In the genomic region with DNA sequence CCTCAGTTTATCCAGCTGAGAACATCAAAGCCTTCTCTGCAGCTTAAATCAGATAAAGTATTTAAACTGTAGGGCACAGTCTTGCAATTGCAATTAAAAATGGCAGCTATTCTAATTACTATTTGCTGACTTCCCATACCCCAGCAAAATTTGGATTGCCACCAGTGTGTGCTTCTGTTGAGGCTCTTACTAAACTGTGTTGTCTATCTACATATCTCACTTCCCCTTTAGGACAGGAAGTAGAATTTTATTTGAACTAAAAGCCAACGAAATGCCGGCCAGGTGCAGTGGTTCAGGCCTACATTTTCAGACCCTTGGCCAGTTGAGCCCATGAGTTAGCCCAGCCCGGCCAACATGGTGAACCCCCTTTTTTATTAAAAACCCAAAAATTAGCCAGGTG, we compare ENCODE assay signal across 12 cellular contexts.
DNase-seq lines count a peak whose midpoint lies in the region; ATAC-seq lines count a peak whose summit lies in the region.
"Had no signal": no experiment of that assay in that cellular context is flagged by ENCODE, and none has a peak within 500 bp of the region (broad histone marks: within the 10 kb centered on the region; RNA-seq: fewer than 3 reads in every experiment).

No MANE protein-coding gene starts in this region.

- no peaks in the 10 kb centered on the region for H3K36me3 ChIP-seq in BLaER1
- H3K36me3 ChIP-seq: left lung had no signal

- H3K4me1 ChIP-seq in BLaER1 = peaks cover 6% of the 10 kb centered on the region; the same call in 1 of the 2 replicates
- H3K4me1 ChIP-seq: body of pancreas, left lung had no signal

- DNase-seq in GM19238 (ENCODE audit: insufficient read length, low spot score) (peak; percentile 41), amygdala (lab: John Stamatoyannopoulos, UW) (no peak), T-helper 2 cell (no peak), NCI-H748 treated with DMSO at 0.1 percent for 48 hours (lab: John Stamatoyannopoulos, UW) (no peak), COLO668 (lab: John Stamatoyannopoulos, UW; ENCODE audit: unreplicated experiment) (no peak)
- DNase-seq: ACHN; activated CD8-positive, alpha-beta memory T cell treated with anti-CD3 and anti-CD28 coated beads, Interleukin-2, amount 10 ng/mL, durations not matched to agents 7 days and 5 days; body of pancreas; left lung had no signal

- H3K9me3 ChIP-seq in BLaER1 = no peaks in the 10 kb centered on the region
- H3K9me3 ChIP-seq: body of pancreas, left lung had no signal

- H4K20me1 ChIP-seq in BLaER1 = no peaks in the 10 kb centered on the region

- no peaks in the 10 kb centered on the region for H3K27me3 ChIP-seq in BLaER1
- H3K27me3 ChIP-seq: body of pancreas, left lung had no signal

- no peak overlapping the region for H3K4me3 ChIP-seq in BLaER1
- H3K4me3 ChIP-seq: body of pancreas, left lung had no signal

- H3K27ac ChIP-seq in BLaER1 = no peak overlapping the region
- H3K27ac ChIP-seq: body of pancreas, left lung had no signal

- ATAC-seq in HG02798 (IDR thresholded peaks at IDR 0.05; ENCODE audit: poor library complexity, unreplicated experiment) (peak; percentile 94), HG03571 (IDR thresholded peaks at IDR 0.05; ENCODE audit: unreplicated experiment) (peak; percentile 94)
- ATAC-seq: activated CD8-positive, alpha-beta memory T cell treated with anti-CD3 and anti-CD28 coated beads, Interleukin-2, amount 10 ng/mL, durations not matched to agents 7 days and 5 days; body of pancreas; left lung had no signal

- H3K9ac ChIP-seq in BLaER1 = no peak overlapping the region

- peak overlapping the region; percentile 21; the same call in 1 of the 2 replicates for H3K4me2 ChIP-seq in BLaER1
